Comparison of ENCODE assay signal across 1 cellular context in genomic region chr2:240112914-240113690, GRCh38.
TF ChIP-seq lines count a peak whose summit lies in the region.

No MANE protein-coding gene starts in this region.

TF ChIP-seq in GM23338, 12 proteins besides CTCF, POLR2A, EP300 and RAD21 (continued from another document):
- TF ChIP-seq, protein P1, sequence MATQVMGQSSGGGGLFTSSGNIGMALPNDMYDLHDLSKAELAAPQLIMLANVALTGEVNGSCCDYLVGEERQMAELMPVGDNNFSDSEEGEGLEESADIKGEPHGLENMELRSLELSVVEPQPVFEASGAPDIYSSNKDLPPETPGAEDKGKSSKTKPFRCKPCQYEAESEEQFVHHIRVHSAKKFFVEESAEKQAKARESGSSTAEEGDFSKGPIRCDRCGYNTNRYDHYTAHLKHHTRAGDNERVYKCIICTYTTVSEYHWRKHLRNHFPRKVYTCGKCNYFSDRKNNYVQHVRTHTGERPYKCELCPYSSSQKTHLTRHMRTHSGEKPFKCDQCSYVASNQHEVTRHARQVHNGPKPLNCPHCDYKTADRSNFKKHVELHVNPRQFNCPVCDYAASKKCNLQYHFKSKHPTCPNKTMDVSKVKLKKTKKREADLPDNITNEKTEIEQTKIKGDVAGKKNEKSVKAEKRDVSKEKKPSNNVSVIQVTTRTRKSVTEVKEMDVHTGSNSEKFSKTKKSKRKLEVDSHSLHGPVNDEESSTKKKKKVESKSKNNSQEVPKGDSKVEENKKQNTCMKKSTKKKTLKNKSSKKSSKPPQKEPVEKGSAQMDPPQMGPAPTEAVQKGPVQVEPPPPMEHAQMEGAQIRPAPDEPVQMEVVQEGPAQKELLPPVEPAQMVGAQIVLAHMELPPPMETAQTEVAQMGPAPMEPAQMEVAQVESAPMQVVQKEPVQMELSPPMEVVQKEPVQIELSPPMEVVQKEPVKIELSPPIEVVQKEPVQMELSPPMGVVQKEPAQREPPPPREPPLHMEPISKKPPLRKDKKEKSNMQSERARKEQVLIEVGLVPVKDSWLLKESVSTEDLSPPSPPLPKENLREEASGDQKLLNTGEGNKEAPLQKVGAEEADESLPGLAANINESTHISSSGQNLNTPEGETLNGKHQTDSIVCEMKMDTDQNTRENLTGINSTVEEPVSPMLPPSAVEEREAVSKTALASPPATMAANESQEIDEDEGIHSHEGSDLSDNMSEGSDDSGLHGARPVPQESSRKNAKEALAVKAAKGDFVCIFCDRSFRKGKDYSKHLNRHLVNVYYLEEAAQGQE (IDR thresholded peaks at IDR 0.05; ENCODE audit: unreplicated experiment) = no peak
- no peak for TF ChIP-seq POLR2AphosphoS5 (IDR thresholded peaks at IDR 0.05; ENCODE audit: low read depth)
- no peak for TF ChIP-seq STAT1 (IDR thresholded peaks at IDR 0.05; ENCODE audit: unreplicated experiment)
- TF ChIP-seq EZH2 (IDR thresholded peaks at IDR 0.05; ENCODE audit: low read depth, unreplicated experiment) = no peak
- no peak for TF ChIP-seq ZNF462 (CRISPR knock-in tag; IDR thresholded peaks at IDR 0.05)
